9 cellular contexts compared by ENCODE assay signal in the genomic region with DNA sequence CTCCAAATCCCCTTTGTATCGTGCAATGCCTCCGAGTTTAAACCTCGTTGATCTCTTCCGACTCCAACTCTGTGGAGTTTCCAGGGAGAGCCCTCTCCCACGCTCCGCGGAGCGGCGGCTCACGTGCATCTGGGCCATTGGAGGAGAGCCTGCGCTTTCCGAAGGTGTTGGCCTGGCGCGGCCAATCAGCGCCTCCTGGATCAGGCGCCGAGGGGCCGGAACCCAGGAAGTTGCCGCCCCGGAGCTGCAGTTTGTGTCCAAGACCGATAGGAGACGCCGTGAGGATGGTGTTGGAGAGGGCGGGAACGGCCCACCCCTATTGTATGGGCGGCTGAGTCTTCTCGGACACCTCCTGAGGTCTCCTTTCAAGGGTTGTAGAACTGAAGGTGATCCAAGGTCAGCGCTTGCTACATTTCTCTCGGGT. TPM values are rescaled to one million over a fixed set of nuclear protein-coding genes. Genes with fewer than 3 reads are reported as not detected.
DNase-seq lines count a peak whose midpoint lies in the region; ATAC-seq and TF ChIP-seq lines count a peak whose summit lies in the region.
"Had no signal": no experiment of that assay in that cellular context is flagged by ENCODE, and none has a peak within 500 bp of the region (broad histone marks: within the 10 kb centered on the region; RNA-seq: fewer than 3 reads in every experiment).

No MANE protein-coding gene starts in this region.

- H3K4me1 Mint-ChIP-seq in activated naive CD4-positive, alpha-beta T cell treated with anti-CD3 and anti-CD28 coated beads, Interleukin-2, amount 10 ng/mL, durations not matched to agents 7 days and 5 days, result peaks cover 9% of the 10 kb centered on the region

- no peaks in the 10 kb centered on the region for H3K36me3 ChIP-seq in esophagus muscularis mucosa
- no peaks in the 10 kb centered on the region for H3K36me3 ChIP-seq in mesodermal cell (ENCODE audit: control insufficient read depth, insufficient read depth, low read length)
- H3K36me3 ChIP-seq in upper lobe of left lung, result no peaks in the 10 kb centered on the region

- H3K4me3 ChIP-seq in esophagus muscularis mucosa, result peak overlapping the region; percentile 59 to 74 (median 66)
- peak overlapping the region; percentile 55 for H3K4me3 ChIP-seq in mesodermal cell (ENCODE audit: extremely low read depth, insufficient read depth, low read length, poor library complexity, severe bottlenecking)
- H3K4me3 ChIP-seq in upper lobe of left lung, result peak overlapping the region in 3 of 4 donors; percentile 54 to 68 (median 63)

- TF ChIP-seq EP300 in esophagus muscularis mucosa (IDR thresholded peaks at IDR 0.05), result no peak
- no peak for TF ChIP-seq EP300 in upper lobe of left lung (IDR thresholded peaks at IDR 0.05)

- DNase-seq in activated naive CD4-positive, alpha-beta T cell treated with anti-CD3 and anti-CD28 coated beads, Interleukin-2, amount 10 ng/mL, durations not matched to agents 7 days and 5 days, result no peak
- DNase-seq in activated naive CD4-positive, alpha-beta T cell treated with anti-CD3 and anti-CD28 coated beads, Interleukin-2, amount 50 U/mL, for 16 hours, result no peak
- DNase-seq in esophagus muscularis mucosa (ENCODE audit: extremely low spot score) (no peak), upper lobe of left lung (peak; percentile 63 to 92), cortex of kidney (lab: John Stamatoyannopoulos, UW) (no peak), DMS153 (lab: John Stamatoyannopoulos, UW) (no peak), SIG-M5 treated with dmso at 0.1 percent for 504 hours (lab: John Stamatoyannopoulos, UW; ENCODE audit: unreplicated experiment) (no peak)

- peak overlapping the region; percentile 46 for H3K4me3 Mint-ChIP-seq in activated naive CD4-positive, alpha-beta T cell treated with anti-CD3 and anti-CD28 coated beads, Interleukin-2, amount 10 ng/mL, durations not matched to agents 7 days and 5 days

- ATAC-seq in upper lobe of left lung (ENCODE audit: low FRiP score in 2 of 2), result peak; percentile 77 to 82

- TF ChIP-seq CTCF in esophagus muscularis mucosa (IDR thresholded peaks at IDR 0.05) (peak; percentile 61 to 77 (median 67)), upper lobe of left lung (IDR thresholded peaks at IDR 0.05) (peak; percentile 41 to 70 (median 51))

- H3K9me3 Mint-ChIP-seq in activated naive CD4-positive, alpha-beta T cell treated with anti-CD3 and anti-CD28 coated beads, Interleukin-2, amount 10 ng/mL, durations not matched to agents 7 days and 5 days, result no peaks in the 10 kb centered on the region

- peaks cover 0 to 16% (median 0%) of the 10 kb centered on the region in 4 donors for H3K27me3 ChIP-seq in esophagus muscularis mucosa
- peaks cover 0 to 17% (median 1%) of the 10 kb centered on the region in 4 donors for H3K27me3 ChIP-seq in upper lobe of left lung

- H3K9me3 ChIP-seq in esophagus muscularis mucosa, result no peaks in the 10 kb centered on the region
- H3K9me3 ChIP-seq in mesodermal cell (ENCODE audit: control insufficient read depth, low read length), result no peaks in the 10 kb centered on the region
- no peaks in the 10 kb centered on the region for H3K9me3 ChIP-seq in upper lobe of left lung

- peaks cover 48 to 65% (median 61%) of the 10 kb centered on the region in 4 donors for H3K4me1 ChIP-seq in esophagus muscularis mucosa
- H3K4me1 ChIP-seq in mesodermal cell (ENCODE audit: control insufficient read depth, insufficient read depth, low read length, poor library complexity, severe bottlenecking), result peaks cover 15% of the 10 kb centered on the region
- peaks cover 8 to 24% (median 14%) of the 10 kb centered on the region in 4 donors for H3K4me1 ChIP-seq in upper lobe of left lung

- H3K27ac ChIP-seq in esophagus muscularis mucosa (replicated peaks in 1 of 4), result peak overlapping the region; percentile 79 to 86 (median 80)
- no peak overlapping the region for H3K27ac ChIP-seq in mesodermal cell (ENCODE audit: low read depth, low read length, severe bottlenecking)
- peak overlapping the region; percentile 52 to 82 (median 76) for H3K27ac ChIP-seq in upper lobe of left lung

- intact Hi-C loops in esophagus muscularis mucosa (cut with DNase I), result no loop called here

- WGBS in esophagus muscularis mucosa, result 23% methylated on average over 12 of the region's 29 CpGs
- 7 to 9% methylated on average over 18 to 26 of the region's 29 CpGs for WGBS in mesodermal cell (ENCODE audit: insufficient coverage in 2 of 2), 2 experiments
- WGBS in upper lobe of left lung, 2 donors, result 23 to 45% methylated on average over 7 to 20 of the region's 29 CpGs

- H3K36me3 Mint-ChIP-seq in activated naive CD4-positive, alpha-beta T cell treated with anti-CD3 and anti-CD28 coated beads, Interleukin-2, amount 10 ng/mL, durations not matched to agents 7 days and 5 days, result no peaks in the 10 kb centered on the region

- TF ChIP-seq POLR2A in esophagus muscularis mucosa (IDR thresholded peaks at IDR 0.05; ENCODE audit: low read depth) (no peak), upper lobe of left lung (IDR thresholded peaks at IDR 0.05) (peak in 1 of 4 donors; percentile 45)

- CTCF ChIA-PET in activated naive CD4-positive, alpha-beta T cell treated with anti-CD3 and anti-CD28 coated beads, Interleukin-2, amount 10 ng/mL, durations not matched to agents 7 days and 5 days (lab: Charles Lee), result no interaction called here

- no peak overlapping the region for H3K27ac Mint-ChIP-seq in activated naive CD4-positive, alpha-beta T cell treated with anti-CD3 and anti-CD28 coated beads, Interleukin-2, amount 10 ng/mL, durations not matched to agents 7 days and 5 days

- H3K27me3 Mint-ChIP-seq in activated naive CD4-positive, alpha-beta T cell treated with anti-CD3 and anti-CD28 coated beads, Interleukin-2, amount 10 ng/mL, durations not matched to agents 7 days and 5 days, result peaks cover 90% of the 10 kb centered on the region

RNA-seq across cellular contexts. Expression of a gene that starts 1.6 kb away (rescaled TPM):
- total RNA-seq in esophagus muscularis mucosa (10 to 100 TPM in 3 of 4 donors, 1 to 10 TPM in 1; 6.6 to 11.4 (median 10.3) TPM), upper lobe of left lung (10 to 100 TPM in 2 of 6 donors, 1 to 10 TPM in 4; 2.5 to 23.0 (median 7.2) TPM)
- 4.4 TPM for polyA plus RNA-seq in mesodermal cell (2013, experiment 1 of 2)
- polyA plus RNA-seq in mesodermal cell (2013, experiment 2 of 2), result 4.1 TPM

RNA-seq across cellular contexts. Expression of a gene that starts 21.6 kb away (rescaled TPM):
- 10 to 100 TPM; 23.5 to 55.5 (median 29.8) TPM for total RNA-seq in esophagus muscularis mucosa
- polyA plus RNA-seq in mesodermal cell (2013, experiment 1 of 2), result 0.18 TPM
- not detected for polyA plus RNA-seq in mesodermal cell (2013, experiment 2 of 2)
- total RNA-seq in upper lobe of left lung, result 10 to 100 TPM; 13.0 to 52.3 (median 21.5) TPM
- total RNA-seq: T-helper 2 cell treated with Interferon-gamma antibody and Interleukin-4, amounts not matched to agents 100 ng/mL and 5 ng/mL, for 36 hours had no signal

Comparison
In these comparisons a context has a peak if more than half of its experiments do, and no peak if none do; other contexts are left out.
1. DNase-seq: peak in upper lobe of left lung (2 of 2); none in activated naive CD4-positive, alpha-beta T cell treated with anti-CD3 and anti-CD28 coated beads, Interleukin-2, amount 10 ng/mL, durations not matched to agents 7 days and 5 days (single experiment), activated naive CD4-positive, alpha-beta T cell treated with anti-CD3 and anti-CD28 coated beads, Interleukin-2, amount 50 U/mL, for 16 hours (single experiment), esophagus muscularis mucosa (single experiment), cortex of kidney (single experiment), DMS153 (single experiment) and SIG-M5 treated with dmso at 0.1 percent for 504 hours (single experiment).
2. Peak in every context shown above with its lines, with median percentiles within 50 percentile points of each other: H3K4me3 ChIP-seq.